8 cellular contexts compared by ENCODE assay signal in the genomic region with DNA sequence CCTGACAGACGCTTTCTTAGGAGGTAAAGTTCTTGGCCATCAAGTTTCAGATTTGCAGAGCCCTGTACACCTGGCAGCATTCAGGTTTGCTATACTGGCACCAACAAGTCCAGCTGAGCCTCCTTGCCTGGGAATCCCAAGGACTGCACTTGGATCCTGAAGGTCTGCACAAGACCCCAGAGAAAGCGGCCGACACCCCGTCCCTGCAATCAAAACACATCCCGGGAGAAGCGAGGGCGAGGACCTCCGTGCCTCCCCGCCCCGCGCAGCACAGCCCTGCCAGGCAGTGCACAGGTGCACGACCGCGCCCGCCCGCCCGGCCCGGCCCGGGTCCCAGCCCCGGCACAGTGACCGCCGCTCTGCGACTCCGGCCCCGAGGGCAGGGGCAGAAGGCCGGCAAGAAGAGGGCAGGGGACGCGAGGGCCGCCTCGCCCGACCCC. TPM values are rescaled to one million over a fixed set of nuclear protein-coding genes. Genes with fewer than 3 reads are reported as not detected.
DNase-seq lines count a peak whose midpoint lies in the region; ATAC-seq, FAIRE-seq and TF ChIP-seq lines count a peak whose summit lies in the region.

No MANE protein-coding gene starts in this region.

- BruUV-seq in MCF 10A (replicated peaks; lab: Mats Ljungman, UMichigan) = no TSS peak

- no peaks in the 10 kb centered on the region for H3K9me3 Mint-ChIP-seq in MCF 10A (ENCODE audit: unreplicated experiment)

- no peaks in the 10 kb centered on the region for H3K9me3 ChIP-seq in AG04450 (ENCODE audit: control insufficient read depth, insufficient read depth, low read length)
- H3K9me3 ChIP-seq in upper lobe of left lung = no peaks in the 10 kb centered on the region

- TF ChIP-seq POLR2A in lower leg skin (IDR thresholded peaks at IDR 0.05) (no peak), upper lobe of left lung (IDR thresholded peaks at IDR 0.05) (no peak), H54 (IDR thresholded peaks at IDR 0.05; ENCODE audit: low read depth, low read length) (no peak)

- H3K27me3 Mint-ChIP-seq in MCF 10A (ENCODE audit: insufficient read depth, unreplicated experiment) = no peaks in the 10 kb centered on the region

- DNase-seq in AG04450 (ENCODE audit: low read depth, low spot score) = no peak
- DNase-seq in Jurkat, Clone E6-1 (ENCODE audit: low read depth, low spot score) = no peak
- no peak for DNase-seq in MCF 10A (ENCODE audit: unreplicated experiment)
- DNase-seq in lower leg skin (ENCODE audit: low spot score in 2 of 2) = no peak
- DNase-seq in upper lobe of left lung = peak in 1 of 2 donors; percentile 31
- DNase-seq in H54 (ENCODE audit: insufficient read length, low spot score) = no peak
- no peak for DNase-seq in cortex of kidney (lab: John Stamatoyannopoulos, UW)

- H3K27ac ChIP-seq in AG04450 (ENCODE audit: low read depth, low read length) = peak overlapping the region; percentile 55
- H3K27ac ChIP-seq in upper lobe of left lung = peak overlapping the region; percentile 91 to 94 (median 94)

- intact Hi-C loops in MCF 10A (cut with micrococcal nuclease) (loop anchor here (2.0 kb wide), 2 partner anchors 47 to 111 kb away; no protein-coding TSS in a partner anchor), lower leg skin (cut with DNase I; ENCODE audit: low total_unique reads) (no loop called here)

- ATAC-seq in GM19463 (IDR thresholded peaks at IDR 0.05; ENCODE audit: unreplicated experiment) (peak; percentile 6), upper lobe of left lung (ENCODE audit: low FRiP score in 2 of 2) (peak; percentile 0 to 19)

- no peaks in the 10 kb centered on the region for H3K36me3 ChIP-seq in upper lobe of left lung

- no peak for TF ChIP-seq EP300 in upper lobe of left lung (IDR thresholded peaks at IDR 0.05)

- 0 to 2% methylated on average over 2 to 5 of the region's 31 CpGs for WGBS in lower leg skin, 2 donors
- 5% methylated on average over 2 of the region's 31 CpGs; no CpG with 5 or more reads in 1 of the 2 donors for WGBS in upper lobe of left lung, 2 donors

- H3K36me3 Mint-ChIP-seq in MCF 10A (ENCODE audit: insufficient read depth, unreplicated experiment) = no peaks in the 10 kb centered on the region

- peaks cover 30% of the 10 kb centered on the region for H3K4me1 Mint-ChIP-seq in MCF 10A (ENCODE audit: insufficient read depth, unreplicated experiment)

- POLR2A ChIA-PET in AG04450 (lab: Yijun Ruan, JAX) (interaction anchor here (1.0 to 2.2 kb wide), 5 partner anchors 9 to 199 kb away, joined by 4 to 10 read pairs (median 7); no protein-coding TSS in a partner anchor), MCF 10A (lab: Yijun Ruan, JAX) (interaction anchor here (0.8 to 5.9 kb wide), 30 partner anchors 9 to 289 kb away, joined by 3 to 59 read pairs (median 6); a partner anchor contains a TSS)

- CTCF ChIA-PET in AG04450 (lab: Charles Lee) (interaction anchor here (1.2 kb wide), 1 partner anchor 199 kb away, joined by 3 read pairs; no protein-coding TSS in a partner anchor), MCF 10A (lab: Yijun Ruan, JAX) (interaction anchor here (0.9 to 3.1 kb wide), 4 partner anchors 10 to 199 kb away, joined by 3 to 12 read pairs (median 9); no protein-coding TSS in a partner anchor)

- peaks cover 24 to 42% (median 30%) of the 10 kb centered on the region in 4 donors for H3K4me1 ChIP-seq in upper lobe of left lung

- H3K27ac Mint-ChIP-seq in MCF 10A (ENCODE audit: low read depth, unreplicated experiment) = peak overlapping the region; percentile 94

- TF ChIP-seq CTCF in AG04450 (IDR thresholded peaks at IDR 0.05; ENCODE audit: low read depth, low read length) = no peak
- TF ChIP-seq CTCF in MCF 10A (IDR thresholded peaks at IDR 0.05; ENCODE audit: unreplicated experiment) = no peak
- TF ChIP-seq CTCF in lower leg skin (IDR thresholded peaks at IDR 0.05) = no peak
- no peak for TF ChIP-seq CTCF in upper lobe of left lung (IDR thresholded peaks at IDR 0.05)

- H3K4me3 ChIP-seq in AG04450 (ENCODE audit: low read depth, low read length) = peak overlapping the region; percentile 84
- peak overlapping the region; percentile 90 for H3K4me3 ChIP-seq in Jurkat, Clone E6-1 (ENCODE audit: low read length)
- peak overlapping the region; percentile 74 for H3K4me3 ChIP-seq in lower leg skin (ENCODE audit: low read depth, poor library complexity, severe bottlenecking)
- H3K4me3 ChIP-seq in upper lobe of left lung = peak overlapping the region; percentile 92 to 98 (median 97)

- H3K27me3 ChIP-seq in AG04450 (ENCODE audit: control insufficient read depth, insufficient read depth, low read length) = no peaks in the 10 kb centered on the region
- H3K27me3 ChIP-seq in upper lobe of left lung = no peaks in the 10 kb centered on the region

- H3K4me3 Mint-ChIP-seq in MCF 10A (ENCODE audit: unreplicated experiment) = peak overlapping the region; percentile 88

- FAIRE-seq in H54 (lab: Jason Lieb, UNC) = no peak

RNA-seq across cellular contexts. Expression of a gene that starts 0.6 kb away (rescaled TPM):
- 6.8 and 11.6 TPM in 2 replicates for polyA plus RNA-seq in AG04450 (2011; rRNA removed)
- 38.9 and 50.6 TPM in 2 replicates for polyA minus RNA-seq in AG04450 (2011; rRNA and poly(A)+ RNA removed)
- 25.6 TPM for polyA plus RNA-seq in Jurkat, Clone E6-1 (2012; ENCODE audit: insufficient read depth, insufficient read length)
- total RNA-seq in MCF 10A (2022) (47.2 and 52.7 TPM in 2 replicates), lower leg skin (100 to 1,000 TPM in 2 of 4 donors, 10 to 100 TPM in 2; 59.7 to 163 (median 111) TPM), upper lobe of left lung (100 to 1,000 TPM in 2 of 6 donors, 10 to 100 TPM in 4; 47.9 to 178 (median 61.3) TPM)

RNA-seq across cellular contexts. Expression of a gene that starts 43.3 kb away (rescaled TPM):
- polyA plus RNA-seq in AG04450 (2011; rRNA removed) = 2.3 and 3.1 TPM in 2 replicates
- polyA minus RNA-seq in AG04450 (2011; rRNA and poly(A)+ RNA removed) = 3.3 and 4.0 TPM in 2 replicates
- not detected for polyA plus RNA-seq in Jurkat, Clone E6-1 (2012; ENCODE audit: insufficient read depth, insufficient read length)
- total RNA-seq in MCF 10A (2022) = not detected in 2 replicates
- total RNA-seq in lower leg skin = under 1 TPM; 0.19 to 0.58 (median 0.41) TPM
- total RNA-seq in upper lobe of left lung = under 1 TPM in 1 of 6 donors, not detected in 5; 1.00 TPM
